10 cellular contexts compared by ENCODE assay signal in genomic region chr3:12070098-12070497, GRCh38.
"Had no signal": no experiment of that assay in that cellular context is flagged by ENCODE, and none has a peak within 500 bp of the region (broad histone marks: within the 10 kb centered on the region; RNA-seq: fewer than 3 reads in every experiment).

No MANE protein-coding gene starts in this region.

- H3K9me3 Mint-ChIP-seq: HFFc6 had no signal

- H3K27ac Mint-ChIP-seq: GM23338, HFFc6 had no signal

- FAIRE-seq: H1, H54, HepG2, K562 had no signal

- H3K27ac ChIP-seq: HL-60 had no signal

- H3K4me3 ChIP-seq: GM23338, HAP-1, K562 had no signal

- H2AFZ ChIP-seq: GM23338 had no signal

- H3K4me2 ChIP-seq: GM23338 had no signal

- DNase-seq: HFFc6, KG1 had no signal

- H3K4me3 Mint-ChIP-seq: GM23338, HFFc6 had no signal

- ATAC-seq: GM23338, HCT116, HepG2, K562 had no signal

- H3K36me3 ChIP-seq: HAP-1 had no signal

- H3K9me3 ChIP-seq: HAP-1 had no signal

- H3K4me1 ChIP-seq: HAP-1 had no signal
